In genomic region chr7:129605038-129605437, GRCh38 we compare ENCODE assay signal across 20 cellular contexts. TPM values are rescaled to one million over a fixed set of nuclear protein-coding genes. Genes with fewer than 3 reads are reported as not detected.
DNase-seq lines count a peak whose midpoint lies in the region; ATAC-seq and TF ChIP-seq lines count a peak whose summit lies in the region.
"Had no signal": no experiment of that assay in that cellular context is flagged by ENCODE, and none has a peak within 500 bp of the region (broad histone marks: within the 10 kb centered on the region; RNA-seq: fewer than 3 reads in every experiment).

No MANE protein-coding gene starts in this region.

- DNase-seq in activated naive CD8-positive, alpha-beta T cell treated with anti-CD3 and anti-CD28 coated beads for 36 hours: no peak
- DNase-seq in stimulated activated effector memory CD8-positive, alpha-beta T cell treated with anti-CD3 and anti-CD28 coated beads, Interleukin-12 subunit alpha, Interleukin-12 subunit beta, amount 100 ng/mL, for 72 hours (ENCODE audit: low spot score in 2 of 2): no peak
- no peak for DNase-seq in DMS153 (lab: John Stamatoyannopoulos, UW)
- no peak for DNase-seq in effector memory CD4-positive, alpha-beta T cell
- DNase-seq in NCI-H187 (lab: John Stamatoyannopoulos, UW): no peak
- DNase-seq: EL, H7, Kasumi-1, MM.1S, NCI-H1105 treated with DMSO at 0.1 percent for 48 hours, NCI-H1694 treated with DMSO at 0.1 percent for 48 hours, NCI-H2171, NCI-H446 treated with DMSO at 0.1 percent for 48 hours, OCI-M1 had no signal

- peaks cover 32% of the 10 kb centered on the region for H3K4me1 Mint-ChIP-seq in activated naive CD8-positive, alpha-beta T cell (ENCODE audit: low read depth)
- H3K4me1 Mint-ChIP-seq in activated naive CD8-positive, alpha-beta T cell treated with anti-CD3 and anti-CD28 coated beads for 36 hours: peaks cover 28% of the 10 kb centered on the region
- peaks cover 53% of the 10 kb centered on the region for H3K4me1 Mint-ChIP-seq in dendritic cell treated with granulocyte-macrophage colony-stimulating factor and Interleukin-4, amounts not matched to agents 40 ng/mL and 50 ng/mL, for 4 days (ENCODE audit: low read depth)
- peaks cover 54% of the 10 kb centered on the region for H3K4me1 Mint-ChIP-seq in stimulated activated effector memory CD8-positive, alpha-beta T cell treated with anti-CD3 and anti-CD28 coated beads, Interleukin-12 subunit alpha, Interleukin-12 subunit beta, amount 100 ng/mL, for 72 hours

- H3K27ac Mint-ChIP-seq in activated naive CD8-positive, alpha-beta T cell: peak overlapping the region; percentile 0
- no peak overlapping the region for H3K27ac Mint-ChIP-seq in activated naive CD8-positive, alpha-beta T cell treated with anti-CD3 and anti-CD28 coated beads for 36 hours
- peak overlapping the region; percentile 90 for H3K27ac Mint-ChIP-seq in dendritic cell treated with granulocyte-macrophage colony-stimulating factor and Interleukin-4, amounts not matched to agents 40 ng/mL and 50 ng/mL, for 4 days
- peak overlapping the region; percentile 27 for H3K27ac Mint-ChIP-seq in stimulated activated effector memory CD8-positive, alpha-beta T cell treated with anti-CD3 and anti-CD28 coated beads, Interleukin-12 subunit alpha, Interleukin-12 subunit beta, amount 100 ng/mL, for 72 hours

- peaks cover 12% of the 10 kb centered on the region for H3K36me3 Mint-ChIP-seq in activated naive CD8-positive, alpha-beta T cell
- H3K36me3 Mint-ChIP-seq in activated naive CD8-positive, alpha-beta T cell treated with anti-CD3 and anti-CD28 coated beads for 36 hours: peaks cover 40% of the 10 kb centered on the region
- peaks cover 31% of the 10 kb centered on the region for H3K36me3 Mint-ChIP-seq in dendritic cell treated with granulocyte-macrophage colony-stimulating factor and Interleukin-4, amounts not matched to agents 40 ng/mL and 50 ng/mL, for 4 days (ENCODE audit: low read depth)
- peaks cover 27% of the 10 kb centered on the region for H3K36me3 Mint-ChIP-seq in stimulated activated effector memory CD8-positive, alpha-beta T cell treated with anti-CD3 and anti-CD28 coated beads, Interleukin-12 subunit alpha, Interleukin-12 subunit beta, amount 100 ng/mL, for 72 hours

- no peaks in the 10 kb centered on the region for H3K9me3 Mint-ChIP-seq in activated naive CD8-positive, alpha-beta T cell (ENCODE audit: low read depth)
- H3K9me3 Mint-ChIP-seq in activated naive CD8-positive, alpha-beta T cell treated with anti-CD3 and anti-CD28 coated beads for 36 hours: peaks cover 3% of the 10 kb centered on the region
- no peaks in the 10 kb centered on the region for H3K9me3 Mint-ChIP-seq in dendritic cell treated with granulocyte-macrophage colony-stimulating factor and Interleukin-4, amounts not matched to agents 40 ng/mL and 50 ng/mL, for 4 days
- no peaks in the 10 kb centered on the region for H3K9me3 Mint-ChIP-seq in stimulated activated effector memory CD8-positive, alpha-beta T cell treated with anti-CD3 and anti-CD28 coated beads, Interleukin-12 subunit alpha, Interleukin-12 subunit beta, amount 100 ng/mL, for 72 hours

- no peaks in the 10 kb centered on the region for H3K27me3 Mint-ChIP-seq in activated naive CD8-positive, alpha-beta T cell
- no peaks in the 10 kb centered on the region for H3K27me3 Mint-ChIP-seq in activated naive CD8-positive, alpha-beta T cell treated with anti-CD3 and anti-CD28 coated beads for 36 hours
- peaks cover 8% of the 10 kb centered on the region for H3K27me3 Mint-ChIP-seq in dendritic cell treated with granulocyte-macrophage colony-stimulating factor and Interleukin-4, amounts not matched to agents 40 ng/mL and 50 ng/mL, for 4 days

- intact Hi-C loops in dendritic cell treated with granulocyte-macrophage colony-stimulating factor and Interleukin-4, amounts not matched to agents 40 ng/mL and 50 ng/mL, for 4 days (cut with micrococcal nuclease): no loop called here

- no peaks in the 10 kb centered on the region for H3K4me1 ChIP-seq in effector memory CD4-positive, alpha-beta T cell (ENCODE audit: control insufficient read depth, insufficient read depth, low read length, poor library complexity, severe bottlenecking)
- H3K4me1 ChIP-seq: SJSA1 had no signal

- no peak overlapping the region for H3K4me3 Mint-ChIP-seq in activated naive CD8-positive, alpha-beta T cell
- H3K4me3 Mint-ChIP-seq in activated naive CD8-positive, alpha-beta T cell treated with anti-CD3 and anti-CD28 coated beads for 36 hours: no peak overlapping the region
- H3K4me3 Mint-ChIP-seq in dendritic cell treated with granulocyte-macrophage colony-stimulating factor and Interleukin-4, amounts not matched to agents 40 ng/mL and 50 ng/mL, for 4 days: no peak overlapping the region
- H3K4me3 Mint-ChIP-seq in stimulated activated effector memory CD8-positive, alpha-beta T cell treated with anti-CD3 and anti-CD28 coated beads, Interleukin-12 subunit alpha, Interleukin-12 subunit beta, amount 100 ng/mL, for 72 hours: no peak overlapping the region

- no peaks in the 10 kb centered on the region for H3K27me3 ChIP-seq in effector memory CD4-positive, alpha-beta T cell (replicated peaks; ENCODE audit: control insufficient read depth, insufficient read depth, low read length, poor library complexity, severe bottlenecking)
- H3K27me3 ChIP-seq: BLaER1 treated with 17β-estradiol and CSF1 and Interleukin-3, amounts not matched to agents 10 nM and 100 nM had no signal

- no peak overlapping the region for H3K4me3 ChIP-seq in effector memory CD4-positive, alpha-beta T cell (ENCODE audit: insufficient read depth, low read depth, low read length, poor library complexity, severe bottlenecking)
- H3K4me3 ChIP-seq: BLaER1 treated with 17β-estradiol and CSF1 and Interleukin-3, amounts not matched to agents 10 nM and 100 nM; SJSA1 had no signal

- TF ChIP-seq POLR2A in Raji (IDR thresholded peaks at IDR 0.05; ENCODE audit: insufficient read depth, low read depth, low read length): peak; percentile 34; the same call in 1 of the 2 replicates

- no peaks in the 10 kb centered on the region for H3K9me3 ChIP-seq in effector memory CD4-positive, alpha-beta T cell (ENCODE audit: control insufficient read depth, low read length)
- H3K9me3 ChIP-seq: SJSA1 had no signal

- H3K36me3 ChIP-seq in effector memory CD4-positive, alpha-beta T cell (ENCODE audit: control insufficient read depth, insufficient read depth, low read length): no peaks in the 10 kb centered on the region

- no peak for ATAC-seq in stimulated activated effector memory CD8-positive, alpha-beta T cell treated with anti-CD3 and anti-CD28 coated beads, Interleukin-12 subunit alpha, Interleukin-12 subunit beta, amount 100 ng/mL, for 72 hours

- H3K27ac ChIP-seq in effector memory CD4-positive, alpha-beta T cell (ENCODE audit: insufficient read depth, low read length, poor library complexity, severe bottlenecking): no peak overlapping the region
- H3K27ac ChIP-seq: BLaER1 treated with 17β-estradiol and CSF1 and Interleukin-3, amounts not matched to agents 10 nM and 100 nM; RWPE1; SJSA1 had no signal

RNA-seq across cellular contexts. Expression of gene NRF1, which starts 6.5 kb away (rescaled TPM):
- 10 to 100 TPM; 17.9 to 20.4 TPM for total RNA-seq in activated naive CD8-positive, alpha-beta T cell treated with anti-CD3 and anti-CD28 coated beads for 36 hours
